Comparison of ENCODE assay signal across 10 cellular contexts in the genomic region with DNA sequence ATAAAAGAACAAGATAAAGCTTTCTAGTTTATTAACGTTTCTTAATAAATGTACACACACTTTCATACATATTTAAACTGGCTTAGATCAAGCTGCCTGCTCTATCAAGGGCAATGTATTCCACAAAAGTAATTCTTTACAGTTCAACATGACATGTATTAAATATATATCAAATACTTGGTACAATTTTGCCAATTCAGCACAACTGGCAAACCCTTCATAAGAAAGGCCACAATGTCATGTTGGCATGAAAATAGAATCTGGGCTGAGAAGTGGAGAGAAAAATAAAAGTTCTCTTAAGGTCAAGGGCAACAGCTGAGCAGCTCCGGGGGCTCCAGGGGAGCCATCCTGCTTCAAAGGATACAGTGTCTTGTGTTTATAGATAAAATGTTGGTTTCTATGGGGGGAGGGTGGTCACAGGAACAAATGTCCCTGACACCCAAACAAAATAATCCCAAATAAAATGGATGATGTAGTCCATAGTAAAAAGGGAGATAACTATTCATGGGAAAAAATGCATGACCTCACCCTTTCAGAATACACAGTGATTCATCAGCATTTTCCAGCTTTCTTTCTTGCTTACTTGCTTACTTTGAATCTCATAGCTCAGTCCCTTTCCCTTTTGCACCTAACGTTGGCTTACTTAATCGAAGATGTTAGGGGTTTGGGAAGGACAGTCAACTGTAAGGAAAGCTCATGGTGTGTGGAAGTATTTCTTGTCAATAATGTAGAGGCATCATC.
DNase-seq lines count a peak whose midpoint lies in the region; ATAC-seq, FAIRE-seq and TF ChIP-seq lines count a peak whose summit lies in the region.
"Had no signal": no experiment of that assay in that cellular context is flagged by ENCODE, and none has a peak within 500 bp of the region (broad histone marks: within the 10 kb centered on the region; RNA-seq: fewer than 3 reads in every experiment).

No MANE protein-coding gene starts in this region.

- H3K9me3 ChIP-seq in mammary epithelial cell (replicated peaks; ENCODE audit: insufficient read depth, low read length) = no peaks in the 10 kb centered on the region

- BruUV-seq in mammary epithelial cell (replicated peaks; lab: Mats Ljungman, UMichigan) = no TSS peak

- H3K4me3 ChIP-seq in AG04449 (ENCODE audit: low read depth, low read length) = no peak overlapping the region
- no peak overlapping the region for H3K4me3 ChIP-seq in mammary epithelial cell (replicated peaks in 1 of 3; ENCODE audit: insufficient read depth in 1 of 3, low read depth in 2 of 3, low read length in 3 of 3)

- no peak for TF ChIP-seq CTCF in AG04449 (IDR thresholded peaks at IDR 0.05; ENCODE audit: insufficient read depth, low read length, missing control alignments)
- no peak for TF ChIP-seq CTCF in mammary epithelial cell (conservative IDR thresholded peaks at IDR 0.05 in 1 of 2, IDR thresholded peaks at IDR 0.05 in 1 of 2; ENCODE audit: extremely low read depth in 1 of 2, insufficient read depth in 1 of 2, low read depth in 1 of 2, low read length in 2 of 2)

- no peaks in the 10 kb centered on the region for H3K79me2 ChIP-seq in mammary epithelial cell (ENCODE audit: insufficient read depth, low read length)

- no peak overlapping the region for H3K4me2 ChIP-seq in mammary epithelial cell (ENCODE audit: insufficient read depth, low read depth, low read length)

- intact Hi-C loops in mammary epithelial cell (cut with micrococcal nuclease) (no loop called here), posterior cingulate gyrus (cut with DNase I) (loop anchor here (5.0 to 10.0 kb wide), 3 partner anchors 908 to 1210 kb away; no protein-coding TSS in a partner anchor)

- H3K27me3 ChIP-seq in mammary epithelial cell (ENCODE audit: insufficient read depth, low read length) = no peaks in the 10 kb centered on the region

- FAIRE-seq in HTR-8/SVneo (lab: Jason Lieb, UNC) = no peak

- no peak overlapping the region for H3K9ac ChIP-seq in mammary epithelial cell (ENCODE audit: insufficient read depth, low read length)

- ATAC-seq in GM19463 (IDR thresholded peaks at IDR 0.05; ENCODE audit: unreplicated experiment) = no peak

- no peaks in the 10 kb centered on the region for H3K36me3 ChIP-seq in mammary epithelial cell (ENCODE audit: insufficient read depth, low read length)

- peak; percentile 17 for DNase-seq in AG04449 (ENCODE audit: low read depth, low spot score)
- peak; percentile 8 for DNase-seq in HTR-8/SVneo (ENCODE audit: insufficient read length, low spot score)
- peak; percentile 46 for DNase-seq in mammary epithelial cell
- peak; percentile 85 for DNase-seq in kidney tubule cell (ENCODE audit: low spot score)
- no peak for DNase-seq in posterior cingulate gyrus
- DNase-seq in NCI-H2107 (lab: John Stamatoyannopoulos, UW) = no peak
- DNase-seq in Kasumi-1 (lab: John Stamatoyannopoulos, UW) = no peak
- DNase-seq: NCI-H146 had no signal

- peaks cover 4% of the 10 kb centered on the region for H3K4me1 ChIP-seq in mammary epithelial cell (ENCODE audit: insufficient read depth, low read length)

- POLR2A ChIA-PET in AG04449 (lab: Yijun Ruan, JAX) = no interaction called here

- no peak overlapping the region for H2AFZ ChIP-seq in mammary epithelial cell (ENCODE audit: low read depth, low read length)

- in situ Hi-C loops in mammary epithelial cell (cut with MboI; ENCODE audit: low sequenced_read_pairs in 2 of 2) = loop anchor here (25.0 kb wide), 2 partner anchors 243 to 893 kb away; a partner anchor contains a TSS

- H3K27ac ChIP-seq in mammary epithelial cell (ENCODE audit: insufficient read depth, low read depth, low read length) = peak overlapping the region; percentile 11
- H3K27ac ChIP-seq: C4-2B had no signal

- CTCF ChIA-PET in AG04449 (lab: Yijun Ruan, JAX) (interaction anchor here (1.0 to 3.0 kb wide), 2 partner anchors 536 to 908 kb away, joined by 3 to 7 read pairs; no protein-coding TSS in a partner anchor), mammary epithelial cell (lab: Charles Lee; ENCODE audit: low non-redundant PET) (no interaction called here)

- no peaks in the 10 kb centered on the region for H4K20me1 ChIP-seq in mammary epithelial cell (ENCODE audit: insufficient read depth, low read length)

- WGBS in mammary epithelial cell (ENCODE audit: low coverage, missing lambda C conversion rate) = 98% methylated on average over 3 of the region's 4 CpGs

- dilution Hi-C loops in mammary epithelial cell (cut with HindIII; ENCODE audit: low sequenced_read_pairs) = no loop called here

Comparison
In these comparisons a context has a peak if more than half of its experiments do, and no peak if none do; other contexts are left out.
1. DNase-seq: peak in AG04449 (single experiment), HTR-8/SVneo (single experiment), mammary epithelial cell (single experiment) and kidney tubule cell (single experiment); none in posterior cingulate gyrus (0 of 10), NCI-H2107 (single experiment) and Kasumi-1 (0 of 2).